ENCODE assay signal across 22 cellular contexts in genomic region chr14:100581228-100582145, GRCh38. TPM values are rescaled to one million over a fixed set of nuclear protein-coding genes. Genes with fewer than 3 reads are reported as not detected.
DNase-seq lines count a peak whose midpoint lies in the region; ATAC-seq, FAIRE-seq and TF ChIP-seq lines count a peak whose summit lies in the region.
"Had no signal": no experiment of that assay in that cellular context is flagged by ENCODE, and none has a peak within 500 bp of the region (broad histone marks: within the 10 kb centered on the region; RNA-seq: fewer than 3 reads in every experiment).

No MANE protein-coding gene starts in this region.

- H3K36me3 ChIP-seq in kidney (ENCODE audit: control insufficient read depth in 1 of 2, insufficient read depth in 2 of 2, low read length in 2 of 2) (no peaks in the 10 kb centered on the region), sigmoid colon (no peaks in the 10 kb centered on the region), smooth muscle cell (ENCODE audit: low read depth) (no peaks in the 10 kb centered on the region)
- H3K36me3 ChIP-seq: adrenal gland, BLaER1, breast epithelium, uterus had no signal

- H3K9ac ChIP-seq in kidney (ENCODE audit: low read length in 2 of 2) (no peak overlapping the region), smooth muscle cell (ENCODE audit: low read depth) (no peak overlapping the region)
- H3K9ac ChIP-seq: BLaER1, GM23248 had no signal

- ATAC-seq in GM18511 (IDR thresholded peaks at IDR 0.05; ENCODE audit: unreplicated experiment), result no peak
- ATAC-seq: Panc1 had no signal

- TF ChIP-seq CTCF in kidney (IDR thresholded peaks at IDR 0.05; ENCODE audit: borderline replicate concordance, extremely low read depth, insufficient read depth) (no peak), sigmoid colon (IDR thresholded peaks at IDR 0.05) (no peak), smooth muscle cell (IDR thresholded peaks at IDR 0.05; ENCODE audit: borderline replicate concordance, insufficient read depth, poor library complexity, severe bottlenecking) (no peak)

- DNase-seq in activated effector memory CD4-positive, alpha-beta T cell treated with anti-CD3 and anti-CD28 coated beads, Interleukin-2, amount 50 U/mL, for 16 hours, result peak; percentile 54
- no peak for DNase-seq in activated effector memory CD4-positive, alpha-beta T cell treated with Interleukin-2 at 50 U/mL for 16 hours
- DNase-seq in cerebellum (ENCODE audit: low spot score) (peak; percentile 64), kidney (peak; percentile 59), sigmoid colon (peak; percentile 45), hippocampal formation (lab: John Stamatoyannopoulos, UW) (no peak), smooth muscle cell (lab: John Stamatoyannopoulos, UW; ENCODE audit: unreplicated experiment) (no peak)
- DNase-seq: GM23248, KG1, mammary epithelial cell, NCI-H146, NCI-H2171 treated with DMSO at 0.1 percent for 48 hours, NCI-H524 treated with DMSO at 0.1 percent for 48 hours, nucleus accumbens, uterus had no signal

- intact Hi-C loops in kidney (cut with DNase I), result no loop called here
- intact Hi-C loops in sigmoid colon (cut with DNase I), result no loop called here

- FAIRE-seq in kidney (lab: Jason Lieb, UNC), result no peak
- FAIRE-seq: endothelial cell of umbilical vein had no signal

- H3K4me1 ChIP-seq in kidney (ENCODE audit: control insufficient read depth in 1 of 2, insufficient read depth in 1 of 2, low read depth in 1 of 2, low read length in 2 of 2) (peaks cover 0 to 3% of the 10 kb centered on the region in 2 donors), sigmoid colon (peaks cover 0 to 4% (median 2%) of the 10 kb centered on the region in 4 donors), smooth muscle cell (ENCODE audit: low read depth) (no peaks in the 10 kb centered on the region)
- H3K4me1 ChIP-seq: breast epithelium, Caco-2, uterus had no signal

- WGBS in sigmoid colon, 2 donors, result 87 to 88% methylated on average over 28 of the region's 28 CpGs
- 91% methylated on average over 28 of the region's 28 CpGs for WGBS in smooth muscle cell (ENCODE audit: low lambda C conversion rate)

- no peak for TF ChIP-seq EP300 in sigmoid colon (IDR thresholded peaks at IDR 0.05)

- no peak overlapping the region for H2AFZ ChIP-seq in smooth muscle cell (ENCODE audit: low read depth)
- H2AFZ ChIP-seq: GM23248 had no signal

- no peak overlapping the region for H3K4me2 ChIP-seq in smooth muscle cell
- H3K4me2 ChIP-seq: BLaER1 had no signal

- H3K27ac ChIP-seq in kidney (ENCODE audit: low read depth in 2 of 2, low read length in 2 of 2), result no peak overlapping the region
- H3K27ac ChIP-seq in sigmoid colon, result no peak overlapping the region
- H3K27ac ChIP-seq in smooth muscle cell (ENCODE audit: low read depth), result no peak overlapping the region
- H3K27ac ChIP-seq: adrenal gland, BLaER1, breast epithelium, GM23248, uterus had no signal

- H3K9me3 ChIP-seq in kidney (ENCODE audit: control insufficient read depth in 1 of 2, low read length in 2 of 2), result no peaks in the 10 kb centered on the region
- H3K9me3 ChIP-seq in sigmoid colon, result no peaks in the 10 kb centered on the region
- H3K9me3 ChIP-seq in smooth muscle cell (replicated peaks; ENCODE audit: low read depth), result no peaks in the 10 kb centered on the region
- H3K9me3 ChIP-seq: adrenal gland, breast epithelium, Caco-2, uterus had no signal

- H3K4me3 ChIP-seq in kidney (ENCODE audit: low read length in 2 of 2) (no peak overlapping the region), sigmoid colon (no peak overlapping the region), smooth muscle cell (no peak overlapping the region)
- H3K4me3 ChIP-seq: adrenal gland, BLaER1, breast epithelium, GM23248, uterus had no signal

- no peaks in the 10 kb centered on the region for H3K79me2 ChIP-seq in smooth muscle cell (ENCODE audit: low read depth)

- no peaks in the 10 kb centered on the region for H3F3A ChIP-seq in smooth muscle cell (ENCODE audit: low read depth)

- peaks cover 7 to 10% (median 10%) of the 10 kb centered on the region in 3 donors for H3K27me3 ChIP-seq in sigmoid colon
- H3K27me3 ChIP-seq in smooth muscle cell (ENCODE audit: low read depth), result no peaks in the 10 kb centered on the region
- H3K27me3 ChIP-seq: uterus had no signal

- H4K20me1 ChIP-seq in smooth muscle cell (ENCODE audit: low read depth), result no peaks in the 10 kb centered on the region
- H4K20me1 ChIP-seq: BLaER1 had no signal

- TF ChIP-seq POLR2A in sigmoid colon (IDR thresholded peaks at IDR 0.05), result no peak

RNA-seq across cellular contexts. Expression of gene BEGAIN, which starts 5.7 kb away (rescaled TPM):
- total RNA-seq in cerebellum (6.0 TPM), kidney (1.4 TPM), sigmoid colon (1 to 10 TPM in 1 of 4 donors, under 1 TPM in 3; 0.36 to 1.4 (median 0.59) TPM), smooth muscle cell (3.1 and 4.7 TPM in 2 replicates)
- polyA plus RNA-seq in kidney (ENCODE audit: insufficient read depth, low read depth, low replicate concordance) (0.52 TPM), sigmoid colon (under 1 TPM; 0.46 to 0.90 (median 0.60) TPM), smooth muscle cell (8.5 and 11.7 TPM in 2 replicates)
- polyA plus RNA-seq: endothelial cell of umbilical vein had no signal

Comparison
In these comparisons a context has a peak if more than half of its experiments do, and no peak if none do; other contexts are left out.
1. DNase-seq: peak in activated effector memory CD4-positive, alpha-beta T cell treated with anti-CD3 and anti-CD28 coated beads, Interleukin-2, amount 50 U/mL, for 16 hours (single experiment), cerebellum (single experiment), kidney (single experiment) and sigmoid colon (single experiment); none in activated effector memory CD4-positive, alpha-beta T cell treated with Interleukin-2 at 50 U/mL for 16 hours (single experiment), hippocampal formation (0 of 2) and smooth muscle cell (single experiment).